Comparison of ENCODE assay signal across 39 cellular contexts in the genomic region with DNA sequence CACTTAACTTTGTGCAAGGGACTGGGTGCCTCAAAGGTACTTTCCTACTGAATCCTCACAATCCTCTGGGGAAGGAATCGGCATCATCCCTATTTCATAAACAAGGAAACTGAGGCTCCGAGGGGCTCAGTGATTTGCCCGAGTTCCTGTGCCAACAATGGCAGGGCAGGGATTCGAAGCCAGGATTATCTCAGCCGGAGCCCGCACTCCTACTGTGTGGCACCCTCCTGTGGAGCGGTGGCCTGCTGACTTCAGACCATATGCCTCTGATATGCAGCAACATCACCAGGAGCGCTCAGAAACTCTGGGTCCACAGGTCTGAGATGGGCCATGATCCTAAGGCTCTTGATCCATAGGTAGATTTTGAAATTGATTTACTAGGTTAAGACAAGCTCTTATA.
"Had no signal": no experiment of that assay in that cellular context is flagged by ENCODE, and none has a peak within 500 bp of the region (broad histone marks: within the 10 kb centered on the region; RNA-seq: fewer than 3 reads in every experiment).

No MANE protein-coding gene starts in this region.

- H3K4me2 ChIP-seq: PC-9 had no signal

- H3K27ac Mint-ChIP-seq: activated CD4-positive, alpha-beta T cell treated with anti-CD3 and anti-CD28 coated beads, Interleukin-2, amount 10 ng/mL, durations not matched to agents 7 days and 5 days; activated CD8-positive, alpha-beta T cell treated with anti-CD3 and anti-CD28 coated beads, Interleukin-2, amount 10 ng/mL, durations not matched to agents 7 days and 5 days; activated naive CD4-positive, alpha-beta T cell treated with anti-CD3 and anti-CD28 coated beads for 36 hours; activated naive CD4-positive, alpha-beta T cell treated with anti-CD3 and anti-CD28 coated beads, Interleukin-2, amount 50 U/mL, for 72 hours; activated T-helper 1 cell treated with anti-CD3 and anti-CD28 coated beads, Interleukin-12 subunit alpha, Interleukin-12 subunit beta, Interleukin-2, Interleukin-4 antibody, amounts not matched to agents 30 ng/mL and 10 ng/mL and 1 ng/mL, durations not matched to agents 14 hours and 24 hours and 36 hours had no signal

- DNase-seq: activated CD4-positive, alpha-beta T cell treated with anti-CD3 and anti-CD28 coated beads for 1 hour; activated CD4-positive, alpha-beta T cell treated with anti-CD3 and anti-CD28 coated beads, Interleukin-2, amount 10 ng/mL, durations not matched to agents 7 days and 5 days; activated CD4-positive, alpha-beta T cell treated with anti-CD3 and anti-CD28 coated beads, Interleukin-2, amount 50 U/mL, for 48 hours; activated CD4-positive, CD25-positive, alpha-beta regulatory T cell; activated CD8-positive, alpha-beta memory T cell treated with anti-CD3 and anti-CD28 coated beads, Interleukin-2, amount 50 U/mL, for 4 hours; activated CD8-positive, alpha-beta T cell treated with anti-CD3 and anti-CD28 coated beads, Interleukin-2, amount 10 ng/mL, durations not matched to agents 7 days and 5 days; activated gamma-delta T cell treated with Interleukin-2 at 50 U/mL for 16 hours; activated naive CD4-positive, alpha-beta T cell treated with anti-CD3 and anti-CD28 coated beads for 36 hours; activated T-cell treated with anti-CD3 and anti-CD28 coated beads for 4 hours; activated T-cell treated with anti-CD3 and anti-CD28 coated beads, Interleukin-2, amount 50 U/mL, for 4 hours; caudate nucleus; cerebellar nuclear complex; Kasumi-1; MG63; NCI-H1048; NCI-H1105 treated with DMSO at 0.1 percent for 48 hours; NCI-H1436; NCI-H1694; NCI-H1930; NCI-H2081 treated with DMSO at 0.1 percent for 48 hours; NCI-H226; NCI-H524 treated with DMSO at 0.1 percent for 48 hours; NCI-H748 treated with DMSO at 0.1 percent for 48 hours; NK-92 treated with Interleukin-12 subunit alpha and Interleukin-12 subunit beta, amount 100 ng/mL, for 24 hours; PC-9; Right ventricle myocardium superior; SW 1271; T-helper 1 cell; T-helper 2 cell; T-helper 9 cell had no signal

- H3K27me3 ChIP-seq: adrenal gland, MG63 had no signal

- H3K4me3 Mint-ChIP-seq: activated CD4-positive, alpha-beta T cell treated with anti-CD3 and anti-CD28 coated beads, Interleukin-2, amount 10 ng/mL, durations not matched to agents 7 days and 5 days; activated CD8-positive, alpha-beta T cell treated with anti-CD3 and anti-CD28 coated beads, Interleukin-2, amount 10 ng/mL, durations not matched to agents 7 days and 5 days; activated naive CD4-positive, alpha-beta T cell treated with anti-CD3 and anti-CD28 coated beads for 36 hours; activated T-cell treated with anti-CD3 and anti-CD28 coated beads, Interleukin-2, amount 50 U/mL, for 4 hours; activated T-helper 1 cell treated with anti-CD3 and anti-CD28 coated beads, Interleukin-12 subunit alpha, Interleukin-12 subunit beta, Interleukin-2, Interleukin-4 antibody, amounts not matched to agents 30 ng/mL and 10 ng/mL and 1 ng/mL, durations not matched to agents 14 hours and 24 hours and 36 hours; brain had no signal

- H3K9me3 ChIP-seq: adrenal gland, MG63 had no signal

- H3K36me3 ChIP-seq: adrenal gland, MG63 had no signal

- H2AFZ ChIP-seq: PC-9 had no signal

- H3K4me3 ChIP-seq: adrenal gland, MG63, PC-9 had no signal

- H3K27me3 Mint-ChIP-seq: activated CD4-positive, alpha-beta T cell treated with anti-CD3 and anti-CD28 coated beads, Interleukin-2, amount 10 ng/mL, durations not matched to agents 7 days and 5 days; brain had no signal

- FAIRE-seq: astrocyte, bronchial epithelial cell, RCC 7860 had no signal

- H3K9me3 Mint-ChIP-seq: activated CD4-positive, alpha-beta T cell treated with anti-CD3 and anti-CD28 coated beads, Interleukin-2, amount 10 ng/mL, durations not matched to agents 7 days and 5 days; activated naive CD4-positive, alpha-beta T cell treated with anti-CD3 and anti-CD28 coated beads for 36 hours; activated naive CD4-positive, alpha-beta T cell treated with anti-CD3 and anti-CD28 coated beads, Interleukin-2, amount 50 U/mL, for 72 hours; activated T-cell treated with anti-CD3 and anti-CD28 coated beads, Interleukin-2, amount 50 U/mL, for 4 hours; activated T-helper 1 cell treated with anti-CD3 and anti-CD28 coated beads, Interleukin-12 subunit alpha, Interleukin-12 subunit beta, Interleukin-2, Interleukin-4 antibody, amounts not matched to agents 30 ng/mL and 10 ng/mL and 1 ng/mL, durations not matched to agents 14 hours and 24 hours and 36 hours; brain had no signal

- H3K27ac ChIP-seq: adrenal gland, PC-9, RWPE1, VCaP had no signal

- H3K36me3 Mint-ChIP-seq: activated naive CD4-positive, alpha-beta T cell treated with anti-CD3 and anti-CD28 coated beads, Interleukin-2, amount 50 U/mL, for 72 hours had no signal

- ATAC-seq: activated CD8-positive, alpha-beta T cell treated with anti-CD3 and anti-CD28 coated beads, Interleukin-2, amount 10 ng/mL, durations not matched to agents 7 days and 5 days; activated naive CD4-positive, alpha-beta T cell treated with anti-CD3 and anti-CD28 coated beads, Interleukin-2, amount 50 U/mL, for 72 hours; activated T-cell treated with anti-CD3 and anti-CD28 coated beads, Interleukin-2, amount 50 U/mL, for 4 hours had no signal
